ENCODE assay signal across 11 cellular contexts in genomic region chr1:115430717-115431116, GRCh38.
A peak's percentile ranks its signal among the peaks of the same experiment; 100 is the strongest.
DNase-seq lines count a peak whose midpoint lies in the region; ATAC-seq, FAIRE-seq and TF ChIP-seq lines count a peak whose summit lies in the region.
"Had no signal": no experiment of that assay in that cellular context is flagged by ENCODE, and none has a peak within 500 bp of the region (broad histone marks: within the 10 kb centered on the region; RNA-seq: fewer than 3 reads in every experiment).

No MANE protein-coding gene starts in this region.

- no peaks in the 10 kb centered on the region for H3K36me3 Mint-ChIP-seq in astrocyte (ENCODE audit: low read depth, unreplicated experiment)
- H3K36me3 Mint-ChIP-seq: mesothelial cell of epicardium had no signal

- H3K27me3 Mint-ChIP-seq in astrocyte (ENCODE audit: low read depth, unreplicated experiment): peaks cover 2% of the 10 kb centered on the region

- H3K27ac Mint-ChIP-seq in astrocyte (ENCODE audit: unreplicated experiment): peak overlapping the region; percentile 99
- H3K27ac Mint-ChIP-seq: mesothelial cell of epicardium had no signal

- no peak overlapping the region for H3K9ac ChIP-seq in astrocyte (ENCODE audit: low read length)

- DNase-seq in DMS153 treated with DMSO at 0.1 percent for 48 hours (lab: John Stamatoyannopoulos, UW; ENCODE audit: unreplicated experiment) (peak; percentile 26), LoVo (ENCODE audit: low spot score) (peak; percentile 67), astrocyte (ENCODE audit: low read depth) (peak; percentile 93), lung microvascular endothelial cell (ENCODE audit: low read depth in 2 of 2) (peak; percentile 76 to 94), retina (no peak), UCSD-AML1 (lab: John Stamatoyannopoulos, UW; ENCODE audit: unreplicated experiment) (no peak), NCI-H187 (lab: John Stamatoyannopoulos, UW) (no peak)
- DNase-seq: upper lobe of left lung had no signal

- peak; percentile 99 for FAIRE-seq in astrocyte (lab: Jason Lieb, UNC)
- FAIRE-seq: H1 had no signal

- no peaks in the 10 kb centered on the region for H3K9me3 Mint-ChIP-seq in astrocyte (ENCODE audit: unreplicated experiment)

- no peak for ATAC-seq in GM21737 (IDR thresholded peaks at IDR 0.05; ENCODE audit: unreplicated experiment)

- H3K4me2 ChIP-seq in astrocyte (ENCODE audit: low read length): peak overlapping the region; percentile 3

- peaks cover 46% of the 10 kb centered on the region for H3K4me1 Mint-ChIP-seq in astrocyte (ENCODE audit: low read depth, unreplicated experiment)

- H3K4me3 ChIP-seq in astrocyte (ENCODE audit: insufficient read depth, low read depth, low read length): no peak overlapping the region
- H3K4me3 ChIP-seq: upper lobe of left lung had no signal

- no peaks in the 10 kb centered on the region for H3K9me3 ChIP-seq in astrocyte (ENCODE audit: insufficient read depth, low read depth, low read length)
- H3K9me3 ChIP-seq: upper lobe of left lung had no signal

- no peak for TF ChIP-seq CTCF in astrocyte (IDR thresholded peaks at IDR 0.05; ENCODE audit: insufficient read depth, low read depth, low read length)

- H4K20me1 ChIP-seq in astrocyte (ENCODE audit: insufficient read depth, low read length): no peaks in the 10 kb centered on the region

- peaks cover 52% of the 10 kb centered on the region for H3K4me1 ChIP-seq in astrocyte (ENCODE audit: insufficient read depth, low read length)
- H3K4me1 ChIP-seq: upper lobe of left lung had no signal

- H2AFZ ChIP-seq in astrocyte (ENCODE audit: low read depth, low read length): no peak overlapping the region

- no peak overlapping the region for H3K4me3 Mint-ChIP-seq in astrocyte (ENCODE audit: unreplicated experiment)
- H3K4me3 Mint-ChIP-seq: mesothelial cell of epicardium had no signal

- H3K27me3 ChIP-seq in astrocyte (ENCODE audit: insufficient read depth, low read length): no peaks in the 10 kb centered on the region
- H3K27me3 ChIP-seq: upper lobe of left lung had no signal

- no peaks in the 10 kb centered on the region for H3K36me3 ChIP-seq in astrocyte (ENCODE audit: insufficient read depth, low read length)
- H3K36me3 ChIP-seq: upper lobe of left lung had no signal

- peak overlapping the region; percentile 64 for H3K27ac ChIP-seq in astrocyte (ENCODE audit: low read depth, low read length)
- H3K27ac ChIP-seq: upper lobe of left lung had no signal

- H3K79me2 ChIP-seq in astrocyte (ENCODE audit: insufficient read depth, low read length): no peaks in the 10 kb centered on the region

Comparison
In these comparisons a context has a peak if more than half of its experiments do, and no peak if none do; other contexts are left out.
1. DNase-seq: peak in DMS153 treated with DMSO at 0.1 percent for 48 hours (single experiment), LoVo (single experiment), astrocyte (single experiment) and lung microvascular endothelial cell (2 of 2); none in retina (single experiment), UCSD-AML1 (single experiment) and NCI-H187 (0 of 2).